ENCODE assay signal across 9 cellular contexts in genomic region chr6:4687989-4688947, GRCh38.
A peak's percentile ranks its signal among the peaks of the same experiment; 100 is the strongest.
DNase-seq lines count a peak whose midpoint lies in the region; ATAC-seq and TF ChIP-seq lines count a peak whose summit lies in the region.
"Had no signal": no experiment of that assay in that cellular context is flagged by ENCODE, and none has a peak within 500 bp of the region (broad histone marks: within the 10 kb centered on the region; RNA-seq: fewer than 3 reads in every experiment).

No MANE protein-coding gene starts in this region.

- no peak overlapping the region for H3K4me3 Mint-ChIP-seq in activated CD4-positive, alpha-beta memory T cell treated with anti-CD3 and anti-CD28 coated beads, Interleukin-2, amount 10 ng/mL, durations not matched to agents 7 days and 5 days
- H3K4me3 Mint-ChIP-seq: activated naive CD8-positive, alpha-beta T cell treated with anti-CD3 and anti-CD28 coated beads for 36 hours had no signal

- H3K27ac ChIP-seq in ovary, result no peak overlapping the region

- intact Hi-C loops in ovary (cut with DNase I), result no loop called here

- in situ Hi-C loops in SK-MEL-5 (cut with HindIII; ENCODE audit: low pct_unique_long_range_greater_than_20kb, low sequenced_read_pairs), result no loop called here

- no peak overlapping the region for H3K4me3 ChIP-seq in ovary

- no peaks in the 10 kb centered on the region for H3K36me3 ChIP-seq in ovary

- DNase-seq in HCEC 1CT (peak; percentile 83), SK-MEL-5 (ENCODE audit: low read depth, low spot score) (peak; percentile 85), fibroblast of the conjunctiva (ENCODE audit: low read depth) (peak; percentile 57), stromal cell of bone marrow (ENCODE audit: low read depth) (peak; percentile 73), ovary (no peak)
- DNase-seq in activated CD4-positive, alpha-beta memory T cell treated with anti-CD3 and anti-CD28 coated beads, Interleukin-2, amount 10 ng/mL, durations not matched to agents 7 days and 5 days, result no peak
- DNase-seq: activated naive CD8-positive, alpha-beta T cell treated with anti-CD3 and anti-CD28 coated beads for 36 hours had no signal

- H3K4me1 ChIP-seq in ovary (ENCODE audit: insufficient read depth), result no peaks in the 10 kb centered on the region

- H3K9me3 ChIP-seq in ovary, result no peaks in the 10 kb centered on the region

- no peak overlapping the region for H3K27ac Mint-ChIP-seq in activated CD4-positive, alpha-beta memory T cell treated with anti-CD3 and anti-CD28 coated beads, Interleukin-2, amount 10 ng/mL, durations not matched to agents 7 days and 5 days
- H3K27ac Mint-ChIP-seq: activated naive CD8-positive, alpha-beta T cell treated with anti-CD3 and anti-CD28 coated beads for 36 hours had no signal

- H3K36me3 Mint-ChIP-seq in activated CD4-positive, alpha-beta memory T cell treated with anti-CD3 and anti-CD28 coated beads, Interleukin-2, amount 10 ng/mL, durations not matched to agents 7 days and 5 days (ENCODE audit: low read depth), result no peaks in the 10 kb centered on the region
- H3K36me3 Mint-ChIP-seq: activated naive CD8-positive, alpha-beta T cell treated with anti-CD3 and anti-CD28 coated beads for 36 hours had no signal

- TF ChIP-seq POLR2A in ovary (IDR thresholded peaks at IDR 0.05), result no peak

- peaks cover 6% of the 10 kb centered on the region for H3K9me3 Mint-ChIP-seq in activated CD4-positive, alpha-beta memory T cell treated with anti-CD3 and anti-CD28 coated beads, Interleukin-2, amount 10 ng/mL, durations not matched to agents 7 days and 5 days

- POLR2A ChIA-PET in activated CD4-positive, alpha-beta memory T cell treated with anti-CD3 and anti-CD28 coated beads, Interleukin-2, amount 10 ng/mL, durations not matched to agents 7 days and 5 days (lab: Charles Lee), result no interaction called here

- H3K27me3 ChIP-seq in ovary, result no peaks in the 10 kb centered on the region

- CTCF ChIA-PET in activated CD4-positive, alpha-beta memory T cell treated with anti-CD3 and anti-CD28 coated beads, Interleukin-2, amount 10 ng/mL, durations not matched to agents 7 days and 5 days (lab: Charles Lee), result no interaction called here

- WGBS in ovary, 3 donors, result 79 to 83% (median 79%) methylated on average over 14 of the region's 14 CpGs

- ATAC-seq in GM21529 (IDR thresholded peaks at IDR 0.05; ENCODE audit: unreplicated experiment), result no peak
- no peak for ATAC-seq in HG02852 (IDR thresholded peaks at IDR 0.05; ENCODE audit: unreplicated experiment)

- H3K27me3 Mint-ChIP-seq in activated CD4-positive, alpha-beta memory T cell treated with anti-CD3 and anti-CD28 coated beads, Interleukin-2, amount 10 ng/mL, durations not matched to agents 7 days and 5 days, result peaks cover under 1% of the 10 kb centered on the region

- TF ChIP-seq CTCF in ovary (IDR thresholded peaks at IDR 0.05), result no peak

- TF ChIP-seq EP300 in ovary (IDR thresholded peaks at IDR 0.05), result no peak

- H3K4me1 Mint-ChIP-seq in activated CD4-positive, alpha-beta memory T cell treated with anti-CD3 and anti-CD28 coated beads, Interleukin-2, amount 10 ng/mL, durations not matched to agents 7 days and 5 days, result no peaks in the 10 kb centered on the region
- H3K4me1 Mint-ChIP-seq: activated naive CD8-positive, alpha-beta T cell treated with anti-CD3 and anti-CD28 coated beads for 36 hours had no signal

Comparison
In these comparisons a context has a peak if more than half of its experiments do, and no peak if none do; other contexts are left out.
1. DNase-seq: peak in HCEC 1CT (single experiment), SK-MEL-5 (single experiment), fibroblast of the conjunctiva (single experiment) and stromal cell of bone marrow (single experiment); none in ovary (0 of 5) and activated CD4-positive, alpha-beta memory T cell treated with anti-CD3 and anti-CD28 coated beads, Interleukin-2, amount 10 ng/mL, durations not matched to agents 7 days and 5 days (single experiment).